ENCODE assay signal across 8 cellular contexts in genomic region chr1:57307382-57307781, GRCh38.
DNase-seq lines count a peak whose midpoint lies in the region; ATAC-seq and TF ChIP-seq lines count a peak whose summit lies in the region.

No MANE protein-coding gene starts in this region.

- no peak overlapping the region for H2BK15ac ChIP-seq in IMR-90 (ENCODE audit: low read depth, low read length)

- no peak overlapping the region for H3K4me3 ChIP-seq in IMR-90 (ENCODE audit: insufficient read depth, low read depth, low read length)

- dilution Hi-C loops in IMR-90 (cut with HindIII; ENCODE audit: low sequenced_read_pairs, unreplicated experiment) = no loop called here

- H3K79me1 ChIP-seq in IMR-90 (ENCODE audit: low read depth in 1 of 2, low read length in 2 of 2) = no peaks in the 10 kb centered on the region

- H3K18ac ChIP-seq in IMR-90 (ENCODE audit: low read depth, low read length) = no peak overlapping the region

- H3K4me2 ChIP-seq in IMR-90 (ENCODE audit: low read depth, low read length) = no peak overlapping the region

- H3K4ac ChIP-seq in IMR-90 (ENCODE audit: low read depth, low read length) = no peak overlapping the region

- TF ChIP-seq CTCF in IMR-90 (conservative IDR thresholded peaks at IDR 0.05; ENCODE audit: low read depth, low read length) = no peak

- no peaks in the 10 kb centered on the region for H3K27me3 ChIP-seq in IMR-90 (ENCODE audit: control insufficient read depth, insufficient read depth, low read length)

- H3K9me1 ChIP-seq in IMR-90 (ENCODE audit: insufficient read depth, low read length) = no peaks in the 10 kb centered on the region

- no peak for TF ChIP-seq RAD21 in IMR-90 (IDR thresholded peaks at IDR 0.05; ENCODE audit: low read length)

- H3K56ac ChIP-seq in IMR-90 (ENCODE audit: extremely low read depth, insufficient read depth, low read length) = no peak overlapping the region

- no peak overlapping the region for H4K5ac ChIP-seq in IMR-90 (ENCODE audit: low read depth, low read length)

- CTCF ChIA-PET in IMR-90 (lab: Yijun Ruan, JAX) = interaction anchor here (1.3 kb wide), 1 partner anchor 15 kb away, joined by 3 read pairs; no protein-coding TSS in a partner anchor
- CTCF ChIA-PET in activated CD4-positive, alpha-beta T cell treated with anti-CD3 and anti-CD28 coated beads, Interleukin-2, amount 10 ng/mL, durations not matched to agents 7 days and 5 days (lab: Charles Lee) = no interaction called here

- H3K27ac ChIP-seq in IMR-90 (ENCODE audit: insufficient read depth, low read length) = no peak overlapping the region

- intact Hi-C loops in IMR-90 (cut with micrococcal nuclease) = no loop called here

- ATAC-seq in GM19455 (IDR thresholded peaks at IDR 0.05; ENCODE audit: unreplicated experiment) = peak; percentile 84
- ATAC-seq in IMR-90 (ENCODE audit: low read depth) = no peak

- H4K20me1 ChIP-seq in IMR-90 (ENCODE audit: insufficient read depth, low read length) = no peaks in the 10 kb centered on the region

- no peaks in the 10 kb centered on the region for H3K27me3 Mint-ChIP-seq in activated CD4-positive, alpha-beta T cell treated with anti-CD3 and anti-CD28 coated beads, Interleukin-2, amount 10 ng/mL, durations not matched to agents 7 days and 5 days

- no TSS peak for BruUV-seq in IMR-90 (replicated peaks; lab: Mats Ljungman, UMichigan)

- H3K4me3 Mint-ChIP-seq in activated CD4-positive, alpha-beta T cell treated with anti-CD3 and anti-CD28 coated beads, Interleukin-2, amount 10 ng/mL, durations not matched to agents 7 days and 5 days = peak overlapping the region; percentile 28

- no peak overlapping the region for H3K14ac ChIP-seq in IMR-90 (replicated peaks; ENCODE audit: low read depth, low read length)

- POLR2A ChIA-PET in IMR-90 (lab: Charles Lee; ENCODE audit: unreplicated experiment) = no interaction called here
- POLR2A ChIA-PET in activated CD4-positive, alpha-beta T cell treated with anti-CD3 and anti-CD28 coated beads, Interleukin-2, amount 10 ng/mL, durations not matched to agents 7 days and 5 days (lab: Charles Lee) = no interaction called here

- no peak overlapping the region for H4K8ac ChIP-seq in IMR-90 (ENCODE audit: low read depth in 2 of 2, low read length in 2 of 2)

- H3K4me1 Mint-ChIP-seq in activated CD4-positive, alpha-beta T cell treated with anti-CD3 and anti-CD28 coated beads, Interleukin-2, amount 10 ng/mL, durations not matched to agents 7 days and 5 days = peaks cover 16% of the 10 kb centered on the region

- no peaks in the 10 kb centered on the region; the same call in 1 of the 2 replicates for H3K4me1 ChIP-seq in IMR-90 (ENCODE audit: control insufficient read depth, insufficient read depth, low read length)

- DNase-seq in CD1c-positive myeloid dendritic cell (ENCODE audit: extremely low spot score) = peak; percentile 51
- no peak for DNase-seq in IMR-90
- peak; percentile 84 for DNase-seq in activated CD4-positive, alpha-beta T cell treated with anti-CD3 and anti-CD28 coated beads, Interleukin-2, amount 10 ng/mL, durations not matched to agents 7 days and 5 days
- DNase-seq in iPS DF 4.7 (ENCODE audit: extremely low read depth, low spot score) = peak; percentile 69
- DNase-seq in NCI-H1092 treated with DMSO at 0.1 percent for 48 hours (lab: John Stamatoyannopoulos, UW) = no peak
- DNase-seq in NOMO-1 treated with DMSO at 0.1 percent for 48 hours (lab: John Stamatoyannopoulos, UW; ENCODE audit: unreplicated experiment) = no peak
- no peak for DNase-seq in kidney tubule cell (ENCODE audit: low spot score)

- H3K36me3 Mint-ChIP-seq in activated CD4-positive, alpha-beta T cell treated with anti-CD3 and anti-CD28 coated beads, Interleukin-2, amount 10 ng/mL, durations not matched to agents 7 days and 5 days (ENCODE audit: low read depth) = peaks cover 8% of the 10 kb centered on the region

- H2AK5ac ChIP-seq in IMR-90 (ENCODE audit: low read depth, low read length) = no peak overlapping the region

- H3K36me3 ChIP-seq in IMR-90 (ENCODE audit: control insufficient read depth, insufficient read depth, low read length) = no peaks in the 10 kb centered on the region

- H3K9ac ChIP-seq in IMR-90 (ENCODE audit: low read depth, low read length) = no peak overlapping the region

- no peak for TF ChIP-seq POLR2A in IMR-90 (IDR thresholded peaks at IDR 0.05; ENCODE audit: low read depth, low read length)

- no peak overlapping the region for H3K23ac ChIP-seq in IMR-90 (ENCODE audit: low read depth, low read length)

- peak overlapping the region; percentile 78 for H3K27ac Mint-ChIP-seq in activated CD4-positive, alpha-beta T cell treated with anti-CD3 and anti-CD28 coated beads, Interleukin-2, amount 10 ng/mL, durations not matched to agents 7 days and 5 days

- H2AK9ac ChIP-seq in IMR-90 (replicated peaks; ENCODE audit: low read depth, low read length, poor library complexity) = no peak overlapping the region

- H2BK20ac ChIP-seq in IMR-90 (ENCODE audit: low read depth, low read length) = no peak overlapping the region

- no peak overlapping the region for H2BK5ac ChIP-seq in IMR-90 (ENCODE audit: low read depth, low read length, poor library complexity, severe bottlenecking)

- no peaks in the 10 kb centered on the region for H3K9me3 ChIP-seq in IMR-90 (ENCODE audit: control insufficient read depth, insufficient read depth, low read length)

- H2BK120ac ChIP-seq in IMR-90 (ENCODE audit: low read depth, low read length) = no peak overlapping the region

- peaks cover 11% of the 10 kb centered on the region for H3K9me3 Mint-ChIP-seq in activated CD4-positive, alpha-beta T cell treated with anti-CD3 and anti-CD28 coated beads, Interleukin-2, amount 10 ng/mL, durations not matched to agents 7 days and 5 days

- WGBS in IMR-90 (ENCODE audit: extremely low coverage in 2 of 2, insufficient read length in 1 of 2), 2 experiments = 89% methylated on average over 3 of the region's 4 CpGs; no CpG with 5 or more reads in 1 of the 2 experiments

- H4K91ac ChIP-seq in IMR-90 (ENCODE audit: insufficient read depth, low read depth, low read length) = no peak overlapping the region

- peak overlapping the region; percentile 14 for H2AFZ ChIP-seq in IMR-90 (replicated peaks; ENCODE audit: low read length, poor library complexity)

- in situ Hi-C loops in IMR-90 (cut with MboI; ENCODE audit: low sequenced_read_pairs) = no loop called here

TF ChIP-seq in IMR-90, 13 proteins besides CTCF, POLR2A, EP300 and RAD21:
- TF ChIP-seq MAFK (IDR thresholded peaks at IDR 0.05; ENCODE audit: low read depth, low read length) = no peak
TF ChIP-seq in IMR-90: peak in this region for 0.

Comparison
In these comparisons a context has a peak if more than half of its experiments do, and no peak if none do; other contexts are left out.
1. DNase-seq: peak in CD1c-positive myeloid dendritic cell (single experiment), activated CD4-positive, alpha-beta T cell treated with anti-CD3 and anti-CD28 coated beads, Interleukin-2, amount 10 ng/mL, durations not matched to agents 7 days and 5 days (single experiment) and iPS DF 4.7 (single experiment); none in IMR-90 (single experiment), NCI-H1092 treated with DMSO at 0.1 percent for 48 hours (single experiment), NOMO-1 treated with DMSO at 0.1 percent for 48 hours (single experiment) and kidney tubule cell (single experiment).